ENCODE assay signal across 8 cellular contexts in the genomic region with DNA sequence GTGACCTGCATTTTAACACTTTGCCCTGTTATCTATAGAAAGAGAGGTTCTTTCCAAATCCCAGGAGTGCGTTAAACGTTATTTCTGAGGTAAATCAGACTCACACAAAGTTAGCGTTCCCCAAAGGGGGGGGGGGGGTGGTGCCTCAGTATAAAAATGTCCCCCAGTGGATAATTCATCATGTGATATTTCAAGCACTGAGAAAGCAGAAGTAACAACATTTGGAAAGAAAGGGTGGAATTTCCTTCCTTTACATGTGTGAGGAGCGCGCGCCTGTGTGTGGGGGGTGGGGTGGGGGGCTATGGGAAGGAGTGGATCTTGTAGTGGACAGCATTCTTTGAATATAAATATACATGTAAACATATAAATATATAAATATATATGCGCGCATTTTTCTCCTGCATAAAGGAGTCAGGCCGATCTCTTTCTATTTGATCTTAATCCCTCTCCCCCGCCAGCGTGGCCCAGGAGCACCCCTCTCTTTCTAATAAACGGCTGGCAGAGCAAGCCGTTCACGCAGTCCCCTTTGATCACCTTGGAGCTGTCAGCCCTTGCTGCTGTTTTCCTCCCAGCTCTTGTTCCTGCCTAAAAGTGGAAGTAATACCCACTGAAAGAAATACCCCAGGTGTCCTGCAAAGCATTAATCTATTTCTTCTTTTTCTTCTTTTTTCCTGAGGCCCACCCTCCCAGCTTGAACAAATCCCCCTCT.
A peak's percentile ranks its signal among the peaks of the same experiment; 100 is the strongest.
DNase-seq lines count a peak whose midpoint lies in the region; ATAC-seq and TF ChIP-seq lines count a peak whose summit lies in the region.

No MANE protein-coding gene starts in this region.

- H3K4me1 ChIP-seq in BLaER1 (peaks cover 9% of the 10 kb centered on the region; the same call in 1 of the 2 replicates), hepatocyte (ENCODE audit: insufficient read depth) (peaks cover 6% of the 10 kb centered on the region), smooth muscle cell (ENCODE audit: low read depth) (peaks cover 22% of the 10 kb centered on the region)

- no peaks in the 10 kb centered on the region for H3K79me2 ChIP-seq in hepatocyte
- H3K79me2 ChIP-seq in smooth muscle cell (ENCODE audit: low read depth), result no peaks in the 10 kb centered on the region

- H3K27me3 ChIP-seq in BLaER1, result peaks cover 30% of the 10 kb centered on the region
- no peaks in the 10 kb centered on the region for H3K27me3 ChIP-seq in hepatocyte
- H3K27me3 ChIP-seq in smooth muscle cell (ENCODE audit: low read depth), result no peaks in the 10 kb centered on the region
- peaks cover 33% of the 10 kb centered on the region for H3K27me3 ChIP-seq in CD4-positive, alpha-beta T cell (ENCODE audit: control insufficient read depth, insufficient read depth, low read length)

- CTCF ChIA-PET in activated B cell treated with CpG ODN at 0.5 μM for 24 hours (lab: Charles Lee), result no interaction called here
- CTCF ChIA-PET in CD4-positive, alpha-beta T cell (lab: Charles Lee), result no interaction called here

- H3K4me1 Mint-ChIP-seq in activated B cell treated with CpG ODN at 0.5 μM for 24 hours, result peaks cover 17% of the 10 kb centered on the region
- peaks cover 19% of the 10 kb centered on the region for H3K4me1 Mint-ChIP-seq in CD4-positive, alpha-beta T cell (ENCODE audit: low read depth)

- peak overlapping the region; percentile 66 for H3K4me2 ChIP-seq in BLaER1
- H3K4me2 ChIP-seq in hepatocyte, result peak overlapping the region; percentile 93
- H3K4me2 ChIP-seq in smooth muscle cell, result peak overlapping the region; percentile 89

- TF ChIP-seq CTCF in activated B cell treated with CpG ODN at 0.5 μM for 24 hours (IDR thresholded peaks at IDR 0.05) (no peak), hepatocyte (IDR thresholded peaks at IDR 0.05; ENCODE audit: poor library complexity) (no peak), smooth muscle cell (IDR thresholded peaks at IDR 0.05; ENCODE audit: borderline replicate concordance, insufficient read depth, poor library complexity, severe bottlenecking) (no peak)
- no peak for TF ChIP-seq CTCF in CD4-positive, alpha-beta T cell (IDR thresholded peaks at IDR 0.05)

- H4K20me1 ChIP-seq in BLaER1, result no peaks in the 10 kb centered on the region
- H4K20me1 ChIP-seq in hepatocyte (ENCODE audit: insufficient read depth, poor library complexity, severe bottlenecking), result no peaks in the 10 kb centered on the region
- H4K20me1 ChIP-seq in smooth muscle cell (ENCODE audit: low read depth), result no peaks in the 10 kb centered on the region

- H2AFZ ChIP-seq in hepatocyte (peak overlapping the region; percentile 67), smooth muscle cell (ENCODE audit: low read depth) (peak overlapping the region; percentile 66)

- no peaks in the 10 kb centered on the region for H3K9me3 Mint-ChIP-seq in activated B cell treated with CpG ODN at 0.5 μM for 24 hours
- H3K9me3 Mint-ChIP-seq in CD4-positive, alpha-beta T cell, result no peaks in the 10 kb centered on the region

- 6% methylated on average over 14 of the region's 14 CpGs for WGBS in hepatocyte (ENCODE audit: low lambda C conversion rate, missing lambda C conversion rate)
- WGBS in smooth muscle cell (ENCODE audit: low lambda C conversion rate), result 7% methylated on average over 14 of the region's 14 CpGs

- H3K9me3 ChIP-seq in BLaER1 (no peaks in the 10 kb centered on the region), hepatocyte (ENCODE audit: low read depth) (no peaks in the 10 kb centered on the region), smooth muscle cell (replicated peaks; ENCODE audit: low read depth) (no peaks in the 10 kb centered on the region)
- no peaks in the 10 kb centered on the region for H3K9me3 ChIP-seq in CD4-positive, alpha-beta T cell (ENCODE audit: control insufficient read depth, low read length)

- no peak overlapping the region for H3K27ac ChIP-seq in BLaER1
- H3K27ac ChIP-seq in hepatocyte, result peak overlapping the region; percentile 80
- peak overlapping the region; percentile 76 for H3K27ac ChIP-seq in smooth muscle cell (ENCODE audit: low read depth)
- H3K27ac ChIP-seq in CD4-positive, alpha-beta T cell (ENCODE audit: low read depth, low read length), result no peak overlapping the region

- ATAC-seq in HG02885 (IDR thresholded peaks at IDR 0.05; ENCODE audit: poor library complexity, unreplicated experiment) (peak; percentile 12), activated B cell treated with CpG ODN at 0.5 μM for 24 hours (ENCODE audit: low read depth) (no peak), GM21526 (IDR thresholded peaks at IDR 0.05; ENCODE audit: low FRiP score, unreplicated experiment) (no peak)
- no peak for ATAC-seq in CD4-positive, alpha-beta T cell (ENCODE audit: poor library complexity)

- DNase-seq in activated B cell treated with CpG ODN at 0.5 μM for 24 hours, result no peak
- peak; percentile 23 for DNase-seq in hepatocyte (ENCODE audit: low spot score)
- DNase-seq in smooth muscle cell (lab: John Stamatoyannopoulos, UW; ENCODE audit: unreplicated experiment), result no peak
- DNase-seq in AG08396 (ENCODE audit: low spot score), result no peak
- no peak for DNase-seq in CD4-positive, alpha-beta T cell

- H3K36me3 ChIP-seq in BLaER1 (no peaks in the 10 kb centered on the region), hepatocyte (replicated peaks; ENCODE audit: insufficient read depth, low read depth) (no peaks in the 10 kb centered on the region), smooth muscle cell (ENCODE audit: low read depth) (no peaks in the 10 kb centered on the region)

- no peak overlapping the region for H3K9ac ChIP-seq in BLaER1
- peak overlapping the region; percentile 44 for H3K9ac ChIP-seq in smooth muscle cell (ENCODE audit: low read depth)

- H3K36me3 Mint-ChIP-seq in activated B cell treated with CpG ODN at 0.5 μM for 24 hours (ENCODE audit: low read depth), result no peaks in the 10 kb centered on the region
- no peaks in the 10 kb centered on the region for H3K36me3 Mint-ChIP-seq in CD4-positive, alpha-beta T cell (ENCODE audit: low read depth)

- H3K27ac Mint-ChIP-seq in activated B cell treated with CpG ODN at 0.5 μM for 24 hours, result no peak overlapping the region
- H3K27ac Mint-ChIP-seq in CD4-positive, alpha-beta T cell, result no peak overlapping the region

- peaks cover 3% of the 10 kb centered on the region for H3K9me2 ChIP-seq in hepatocyte (replicated peaks; ENCODE audit: insufficient read depth)

- POLR2A ChIA-PET in activated B cell treated with CpG ODN at 0.5 μM for 24 hours (lab: Charles Lee), result interaction anchor here (0.7 kb wide), 1 partner anchor 769 kb away, joined by 3 read pairs; no protein-coding TSS in a partner anchor
- POLR2A ChIA-PET in CD4-positive, alpha-beta T cell (lab: Charles Lee), result no interaction called here

- peaks cover 5% of the 10 kb centered on the region for H3F3A ChIP-seq in smooth muscle cell (ENCODE audit: low read depth)

- peak overlapping the region; percentile 51; the same call in 1 of the 2 replicates for H3K4me3 ChIP-seq in BLaER1
- H3K4me3 ChIP-seq in hepatocyte, result peak overlapping the region; percentile 8
- H3K4me3 ChIP-seq in smooth muscle cell, result peak overlapping the region; percentile 66

- intact Hi-C loops in activated B cell treated with CpG ODN at 0.5 μM for 24 hours (cut with micrococcal nuclease), result loop anchor here (10.0 kb wide), 1 partner anchor 774 kb away; no protein-coding TSS in a partner anchor
- intact Hi-C loops in CD4-positive, alpha-beta T cell (cut with DNase I, micrococcal nuclease), result no loop called here

- H3K27me3 Mint-ChIP-seq in activated B cell treated with CpG ODN at 0.5 μM for 24 hours, result peaks cover 38% of the 10 kb centered on the region
- H3K27me3 Mint-ChIP-seq in CD4-positive, alpha-beta T cell, result peaks cover 62% of the 10 kb centered on the region

- H3K4me3 Mint-ChIP-seq in activated B cell treated with CpG ODN at 0.5 μM for 24 hours, result peak overlapping the region; percentile 70
- H3K4me3 Mint-ChIP-seq in CD4-positive, alpha-beta T cell, result no peak overlapping the region

Comparison
In these comparisons a context has a peak if more than half of its experiments do, and no peak if none do; other contexts are left out.
1. H3K27ac ChIP-seq: peak in hepatocyte (single experiment) and smooth muscle cell (single experiment); none in BLaER1 (single experiment) and CD4-positive, alpha-beta T cell (single experiment).
2. H3K4me3 ChIP-seq: peak in every context shown above with its lines; median percentile 66 in smooth muscle cell; 51 in BLaER1; 8 in hepatocyte.
3. Peak in every context shown above with its lines, with median percentiles within 50 percentile points of each other: H3K4me2 ChIP-seq.